8 cellular contexts compared by ENCODE assay signal in the genomic region with DNA sequence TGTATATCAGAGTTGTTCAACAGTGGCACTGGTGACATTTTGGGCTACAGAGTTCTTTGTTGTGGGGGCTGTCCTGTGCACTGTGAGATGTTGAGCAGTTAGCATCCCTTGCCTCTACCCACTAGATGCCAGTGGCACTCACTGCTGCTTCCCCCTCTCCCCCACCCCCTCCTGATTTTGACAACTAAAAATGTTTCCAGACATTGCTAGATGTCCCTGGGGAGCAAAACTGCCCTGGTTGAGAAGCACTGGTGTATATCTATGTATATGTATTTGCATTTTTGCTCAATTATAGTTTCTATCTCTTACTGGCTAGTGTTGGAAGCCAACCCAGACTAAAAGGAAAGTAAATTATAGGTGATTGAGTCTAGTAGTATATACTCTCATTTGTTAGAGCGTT. TPM values are rescaled to one million over a fixed set of nuclear protein-coding genes. Genes with fewer than 3 reads are reported as not detected.
DNase-seq lines count a peak whose midpoint lies in the region; ATAC-seq and TF ChIP-seq lines count a peak whose summit lies in the region.

No MANE protein-coding gene starts in this region.

- H3K4me3 ChIP-seq in heart right ventricle, result peak overlapping the region in 7 of 10 donors; percentile 65 to 96 (median 90)
- H3K4me3 ChIP-seq in colonic mucosa, result peak overlapping the region; percentile 9
- peak overlapping the region; percentile 95 for H3K4me3 ChIP-seq in suprapubic skin
- no peak overlapping the region for H3K4me3 ChIP-seq in WERI-Rb-1 (ENCODE audit: low read depth, low read length)

- TF ChIP-seq POLR2A in suprapubic skin (IDR thresholded peaks at IDR 0.05), result no peak

- H3K27ac ChIP-seq in heart right ventricle (peak overlapping the region in 3 of 10 donors; percentile 83 to 93 (median 89)), colonic mucosa (no peak overlapping the region), suprapubic skin (no peak overlapping the region), WERI-Rb-1 (no peak overlapping the region)

- TF ChIP-seq CTCF in heart right ventricle (IDR thresholded peaks at IDR 0.05), result peak in 1 of 9 donors; percentile 12
- no peak for TF ChIP-seq CTCF in colonic mucosa (IDR thresholded peaks at IDR 0.05)
- TF ChIP-seq CTCF in suprapubic skin (IDR thresholded peaks at IDR 0.05), result no peak
- no peak for TF ChIP-seq CTCF in WERI-Rb-1 (IDR thresholded peaks at IDR 0.05; ENCODE audit: low read depth, low read length)
- TF ChIP-seq CTCF in GM10266 (IDR thresholded peaks at IDR 0.05; ENCODE audit: control insufficient read depth, insufficient read depth, low read depth, missing control alignments), result no peak

- ATAC-seq in heart right ventricle (peak in 1 of 8 donors; percentile 23), left cardiac atrium (no peak), HG03575 (IDR thresholded peaks at IDR 0.05; ENCODE audit: extremely low read depth, insufficient number of reproducible peaks, low FRiP score, unreplicated experiment) (peak; percentile 25)

- 72 to 74% methylated on average over 1 of the region's 1 CpG for WGBS in heart right ventricle, 2 donors
- 62% methylated on average over 1 of the region's 1 CpG for WGBS in suprapubic skin

- intact Hi-C loops in heart right ventricle (cut with DNase I) (loop anchor here in 8 of 10 donors (5.0 to 10.0 kb wide), 6 partner anchors 89 to 124 kb away; partner anchors contain the start of gene MND1 (in 5 of the 8)), left cardiac atrium (cut with DNase I) (loop anchor here (5.0 to 10.0 kb wide), 3 partner anchors 99 to 124 kb away; partner anchors contain the start of gene MND1 (in 2 of the 2)), colonic mucosa (cut with DNase I) (no loop called here)

- peaks cover 3 to 82% (median 46%) of the 10 kb centered on the region in 9 donors for H3K4me1 ChIP-seq in heart right ventricle
- H3K4me1 ChIP-seq in colonic mucosa, result peaks cover 5% of the 10 kb centered on the region
- peaks cover 45% of the 10 kb centered on the region for H3K4me1 ChIP-seq in suprapubic skin

- H3K9me3 ChIP-seq in heart right ventricle (no peaks in the 10 kb centered on the region), colonic mucosa (no peaks in the 10 kb centered on the region), suprapubic skin (no peaks in the 10 kb centered on the region), WERI-Rb-1 (ENCODE audit: severe bottlenecking) (no peaks in the 10 kb centered on the region)

- DNase-seq in heart right ventricle, result no peak
- no peak for DNase-seq in left cardiac atrium
- no peak for DNase-seq in colonic mucosa
- no peak for DNase-seq in suprapubic skin (ENCODE audit: low spot score in 2 of 2)
- DNase-seq in WERI-Rb-1, result no peak
- no peak for DNase-seq in NCI-H146 treated with DMSO at 0.1 percent for 48 hours (lab: John Stamatoyannopoulos, UW; ENCODE audit: unreplicated experiment)
- no peak for DNase-seq in GM10266 (ENCODE audit: extremely low spot score)

- no peaks in the 10 kb centered on the region for H3K27me3 ChIP-seq in heart right ventricle
- H3K27me3 ChIP-seq in colonic mucosa, result no peaks in the 10 kb centered on the region
- no peaks in the 10 kb centered on the region for H3K27me3 ChIP-seq in suprapubic skin
- peaks cover 67% of the 10 kb centered on the region for H3K27me3 ChIP-seq in WERI-Rb-1 (ENCODE audit: insufficient read depth, low read depth, severe bottlenecking)

- no peak overlapping the region for H3K9ac ChIP-seq in colonic mucosa (ENCODE audit: low read depth in 2 of 2, low read length in 2 of 2)

- TF ChIP-seq EP300 in suprapubic skin (IDR thresholded peaks at IDR 0.05), result no peak

- H3K36me3 ChIP-seq in heart right ventricle, result peaks cover 0 to 8% (median 0%) of the 10 kb centered on the region in 9 donors
- no peaks in the 10 kb centered on the region for H3K36me3 ChIP-seq in colonic mucosa
- H3K36me3 ChIP-seq in suprapubic skin, result no peaks in the 10 kb centered on the region
- H3K36me3 ChIP-seq in WERI-Rb-1, result no peaks in the 10 kb centered on the region

RNA-seq across cellular contexts. Expression of gene TMEM131L, which starts 2.4 kb away (rescaled TPM):
- 10 to 100 TPM in 9 of 10 donors, 1 to 10 TPM in 1; 9.1 to 33.6 (median 20.0) TPM for total RNA-seq in heart right ventricle
- 1 to 10 TPM; 2.7 to 3.7 TPM for polyA plus RNA-seq in heart right ventricle
- 10 to 100 TPM in 1 of 2 donors, 1 to 10 TPM in 1; 8.1 to 13.1 TPM for total RNA-seq in left cardiac atrium
- total RNA-seq in colonic mucosa, result 1 to 10 TPM; 4.8 to 6.2 TPM
- 10 to 100 TPM; 13.5 to 25.0 (median 17.2) TPM for total RNA-seq in suprapubic skin
